ENCODE assay signal across 1 cellular context in the genomic region with DNA sequence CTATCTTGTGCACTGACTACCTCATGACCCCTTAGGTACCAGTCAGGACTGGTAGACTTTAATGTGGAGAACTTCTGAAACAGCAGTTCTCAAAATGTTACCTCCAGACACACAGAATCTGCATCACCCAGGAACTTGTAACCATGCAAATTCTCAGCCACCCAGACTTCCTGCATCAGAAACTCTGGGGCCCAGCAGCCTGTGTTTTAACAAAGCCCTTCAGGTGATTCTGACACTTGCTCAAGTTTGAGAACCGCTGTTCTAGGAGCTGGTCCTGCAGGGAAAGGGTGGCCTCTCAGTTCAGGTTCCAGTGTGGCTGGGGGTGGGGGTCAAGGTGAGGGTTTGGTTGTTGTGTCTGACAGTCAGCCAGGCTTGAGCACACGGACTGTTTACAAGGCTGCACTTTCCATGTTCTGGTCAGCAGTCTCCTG.
TF ChIP-seq lines count a peak whose summit lies in the region.

No MANE protein-coding gene starts in this region.

TF ChIP-seq in GM23338, 12 proteins besides CTCF, POLR2A, EP300 and RAD21 (continued from another document):
- no peak for TF ChIP-seq ZNF462 (CRISPR knock-in tag; IDR thresholded peaks at IDR 0.05)
- TF ChIP-seq NANOG (IDR thresholded peaks at IDR 0.05; ENCODE audit: borderline replicate concordance), result no peak
- no peak for TF ChIP-seq ZNF331 (CRISPR knock-in tag; IDR thresholded peaks at IDR 0.05; ENCODE audit: low read depth)
TF ChIP-seq in GM23338: peak in this region for 0.
